12 cellular contexts compared by ENCODE assay signal in genomic region chr5:41524174-41524573, GRCh38. TPM values are rescaled to one million over a fixed set of nuclear protein-coding genes. Genes with fewer than 3 reads are reported as not detected.
DNase-seq lines count a peak whose midpoint lies in the region; ATAC-seq, FAIRE-seq and TF ChIP-seq lines count a peak whose summit lies in the region.
"Had no signal": no experiment of that assay in that cellular context is flagged by ENCODE, and none has a peak within 500 bp of the region (broad histone marks: within the 10 kb centered on the region; RNA-seq: fewer than 3 reads in every experiment).

No MANE protein-coding gene starts in this region.

- peak; percentile 27; the same call in 1 of the 2 replicates for TF ChIP-seq RAD21 in IMR-90 (IDR thresholded peaks at IDR 0.05; ENCODE audit: low read length)
- no peak for TF ChIP-seq RAD21 in HepG2 (CRISPR knock-in tag; IDR thresholded peaks at IDR 0.05)

- no peak overlapping the region for H3K14ac ChIP-seq in IMR-90 (replicated peaks; ENCODE audit: low read depth, low read length)

- H3K18ac ChIP-seq in IMR-90 (ENCODE audit: low read depth, low read length): no peak overlapping the region

- BruUV-seq in IMR-90 (replicated peaks; lab: Mats Ljungman, UMichigan) (no TSS peak), HepG2 (replicated peaks; lab: Mats Ljungman, UMichigan) (no TSS peak)

- H3K79me1 ChIP-seq in IMR-90 (ENCODE audit: low read depth in 1 of 2, low read length in 2 of 2): no peaks in the 10 kb centered on the region

- FAIRE-seq in HepG2 (lab: Jason Lieb, UNC): no peak

- H3K27ac ChIP-seq in IMR-90 (ENCODE audit: insufficient read depth, low read length): no peak overlapping the region
- H3K27ac ChIP-seq in adrenal gland: no peak overlapping the region
- H3K27ac ChIP-seq in HepG2 (ENCODE audit: extremely low read length, insufficient read depth, low read length): no peak overlapping the region

- H3K4me1 ChIP-seq in IMR-90 (ENCODE audit: control insufficient read depth, insufficient read depth, low read length) (peaks cover 3% of the 10 kb centered on the region; the same call in 1 of the 2 replicates), adrenal gland (replicated peaks in 1 of 2) (peaks cover 0 to 12% of the 10 kb centered on the region in 2 donors), HepG2 (ENCODE audit: insufficient read depth, low read length) (no peaks in the 10 kb centered on the region)

- no peak overlapping the region for H4K5ac ChIP-seq in IMR-90 (ENCODE audit: low read depth, low read length)

- H3K4ac ChIP-seq in IMR-90 (ENCODE audit: low read depth, low read length): no peak overlapping the region

- dilution Hi-C loops in IMR-90 (cut with HindIII; ENCODE audit: low sequenced_read_pairs, unreplicated experiment): no loop called here

- H3K4me2 ChIP-seq in IMR-90 (ENCODE audit: low read depth, low read length): no peak overlapping the region
- H3K4me2 ChIP-seq in HepG2 (ENCODE audit: low read depth, low read length): no peak overlapping the region

- in situ Hi-C loops in IMR-90 (cut with MboI; ENCODE audit: low sequenced_read_pairs) (no loop called here), HepG2 (cut with HindIII; ENCODE audit: extremely low pct_ligation_motif_present, low pct_unique_long_range_greater_than_20kb) (no loop called here)

- H2AFZ ChIP-seq in IMR-90 (replicated peaks; ENCODE audit: low read length, poor library complexity) (no peak overlapping the region), HepG2 (ENCODE audit: low read length) (no peak overlapping the region)

- TF ChIP-seq CTCF in IMR-90 (conservative IDR thresholded peaks at IDR 0.05; ENCODE audit: low read depth, low read length) (no peak), adrenal gland (IDR thresholded peaks at IDR 0.05) (peak in 4 of 6 experiments; percentile 8 to 30 (median 22)), HepG2 (CRISPR knock-in tag; IDR thresholded peaks at IDR 0.05) (no peak)

- H4K91ac ChIP-seq in IMR-90 (ENCODE audit: insufficient read depth, low read depth, low read length): no peak overlapping the region

- H2BK15ac ChIP-seq in IMR-90 (ENCODE audit: low read depth, low read length): no peak overlapping the region

- no peaks in the 10 kb centered on the region for H3K4me1 Mint-ChIP-seq in natural killer cell treated with Interleukin-12 subunit alpha and Interleukin-12 subunit beta and Interleukin-15 and Interleukin-18, amount 100 ng/mL, for 72 hours (ENCODE audit: low read depth in 2 of 2)

- H3K27me3 ChIP-seq in IMR-90 (ENCODE audit: control insufficient read depth, insufficient read depth, low read length): no peaks in the 10 kb centered on the region
- H3K27me3 ChIP-seq in adrenal gland: no peaks in the 10 kb centered on the region
- H3K27me3 ChIP-seq in HepG2 (ENCODE audit: control insufficient read depth in 1 of 2, insufficient read depth in 2 of 2, low read length in 2 of 2): no peaks in the 10 kb centered on the region

- H3K4me3 ChIP-seq in IMR-90 (ENCODE audit: insufficient read depth, low read depth, low read length) (no peak overlapping the region), adrenal gland (no peak overlapping the region), HepG2 (replicated peaks in 1 of 3; ENCODE audit: insufficient read depth in 1 of 3, low read depth in 2 of 3, low read length in 3 of 3) (no peak overlapping the region)

- no peak overlapping the region for H2BK5ac ChIP-seq in IMR-90 (ENCODE audit: low read depth, low read length, poor library complexity, severe bottlenecking)

- TF ChIP-seq EP300 in HepG2 (IDR thresholded peaks at IDR 0.05; ENCODE audit: low read depth in 2 of 2, low read length in 2 of 2) (no peak), HepG2 (CRISPR knock-in tag; IDR thresholded peaks at IDR 0.05; ENCODE audit: borderline replicate concordance) (no peak)

- H3K27me3 Mint-ChIP-seq in natural killer cell treated with Interleukin-12 subunit alpha and Interleukin-12 subunit beta and Interleukin-15 and Interleukin-18, amount 100 ng/mL, for 72 hours: no peaks in the 10 kb centered on the region

- H3K9ac ChIP-seq in IMR-90 (ENCODE audit: low read depth, low read length) (no peak overlapping the region), HepG2 (ENCODE audit: insufficient read depth, low read depth, low read length) (no peak overlapping the region)

- CTCF ChIA-PET in IMR-90 (lab: Yijun Ruan, JAX) (no interaction called here), HepG2 (lab: Yijun Ruan, JAX; ENCODE audit: low intra/inter-chr PET ratio, low total read pairs) (no interaction called here)

- H3K36me3 ChIP-seq in IMR-90 (ENCODE audit: control insufficient read depth, insufficient read depth, low read length): no peaks in the 10 kb centered on the region
- no peaks in the 10 kb centered on the region for H3K36me3 ChIP-seq in adrenal gland (replicated peaks in 1 of 2)
- H3K36me3 ChIP-seq in HepG2 (replicated peaks in 1 of 2; ENCODE audit: control insufficient read depth in 1 of 2, insufficient read depth in 2 of 2, low read length in 2 of 2): no peaks in the 10 kb centered on the region

- H3K56ac ChIP-seq in IMR-90 (ENCODE audit: extremely low read depth, insufficient read depth, low read length): no peak overlapping the region

- H3K23ac ChIP-seq in IMR-90 (ENCODE audit: low read depth, low read length): no peak overlapping the region

- H3K9me1 ChIP-seq in IMR-90 (ENCODE audit: insufficient read depth, low read length): no peaks in the 10 kb centered on the region

- TF ChIP-seq POLR2A in IMR-90 (IDR thresholded peaks at IDR 0.05; ENCODE audit: low read depth, low read length) (no peak), adrenal gland (IDR thresholded peaks at IDR 0.05) (no peak), HepG2 (IDR thresholded peaks at IDR 0.05; ENCODE audit: insufficient read depth in 1 of 2, low read depth in 2 of 2, low read length in 2 of 2) (no peak)

- H3K9me3 ChIP-seq in IMR-90 (ENCODE audit: control insufficient read depth, insufficient read depth, low read length) (no peaks in the 10 kb centered on the region), adrenal gland (replicated peaks in 1 of 3) (no peaks in the 10 kb centered on the region), HepG2 (ENCODE audit: low read length) (peaks cover 9% of the 10 kb centered on the region; the same call in 1 of the 2 replicates)

- ATAC-seq in IMR-90 (ENCODE audit: low read depth) (no peak), HepG2 (no peak), HG03025 (IDR thresholded peaks at IDR 0.05; ENCODE audit: low FRiP score, unreplicated experiment) (no peak), HG02763 (IDR thresholded peaks at IDR 0.05; ENCODE audit: unreplicated experiment) (no peak)
- no peak for ATAC-seq in natural killer cell treated with Interleukin-12 subunit alpha and Interleukin-12 subunit beta and Interleukin-15 and Interleukin-18, amount 100 ng/mL, for 72 hours

- H2BK20ac ChIP-seq in IMR-90 (ENCODE audit: low read depth, low read length): no peak overlapping the region

- peak; percentile 6 for DNase-seq in ELF-1 (ENCODE audit: low read depth, low spot score)
- DNase-seq in IMR-90: no peak
- DNase-seq in adrenal gland: no peak
- DNase-seq in HepG2 (ENCODE audit: low spot score): no peak
- no peak for DNase-seq in NCI-H1105 treated with DMSO at 0.1 percent for 48 hours (lab: John Stamatoyannopoulos, UW)
- DNase-seq in natural killer cell treated with Interleukin-12 subunit alpha and Interleukin-12 subunit beta and Interleukin-15 and Interleukin-18, amount 100 ng/mL, for 72 hours (ENCODE audit: low spot score): no peak
- DNase-seq: activated CD4-positive, CD25-positive, alpha-beta regulatory T cell treated with anti-CD3 and anti-CD28 coated beads, Interleukin-2, amount 50 U/mL, for 72 hours; activated naive CD4-positive, alpha-beta T cell treated with Interleukin-2 at 50 U/mL for 16 hours; DMS79 treated with DMSO at 0.1 percent for 48 hours; retina had no signal

- no peaks in the 10 kb centered on the region for H3K79me2 ChIP-seq in HepG2 (ENCODE audit: insufficient read depth, low read length)

- POLR2A ChIA-PET in IMR-90 (lab: Charles Lee; ENCODE audit: unreplicated experiment): no interaction called here
- POLR2A ChIA-PET in HepG2 (lab: Yijun Ruan, JAX): no interaction called here

- H2AK9ac ChIP-seq in IMR-90 (replicated peaks; ENCODE audit: low read depth, low read length, poor library complexity): no peak overlapping the region

- H3K36me3 Mint-ChIP-seq in natural killer cell treated with Interleukin-12 subunit alpha and Interleukin-12 subunit beta and Interleukin-15 and Interleukin-18, amount 100 ng/mL, for 72 hours: no peaks in the 10 kb centered on the region

- no peak overlapping the region for H3K27ac Mint-ChIP-seq in natural killer cell treated with Interleukin-12 subunit alpha and Interleukin-12 subunit beta and Interleukin-15 and Interleukin-18, amount 100 ng/mL, for 72 hours

- H2BK120ac ChIP-seq in IMR-90 (ENCODE audit: low read depth, low read length): no peak overlapping the region

- no peak overlapping the region for H4K8ac ChIP-seq in IMR-90 (ENCODE audit: low read depth in 2 of 2, low read length in 2 of 2)

- intact Hi-C loops in IMR-90 (cut with micrococcal nuclease) (loop anchor here (5.0 kb wide), 1 partner anchor 622 kb away; no protein-coding TSS in a partner anchor), adrenal gland (cut with DNase I) (no loop called here), HepG2 (cut with micrococcal nuclease; ENCODE audit: unreplicated experiment) (loop anchor here (5.0 kb wide), 2 partner anchors 118 to 622 kb away; no protein-coding TSS in a partner anchor)

- no peaks in the 10 kb centered on the region for H4K20me1 ChIP-seq in IMR-90 (ENCODE audit: insufficient read depth, low read length)
- H4K20me1 ChIP-seq in HepG2 (ENCODE audit: insufficient read depth, low read length): no peaks in the 10 kb centered on the region

- H3K9me3 Mint-ChIP-seq in natural killer cell treated with Interleukin-12 subunit alpha and Interleukin-12 subunit beta and Interleukin-15 and Interleukin-18, amount 100 ng/mL, for 72 hours: peaks cover 11% of the 10 kb centered on the region

- no peak overlapping the region for H3K4me3 Mint-ChIP-seq in natural killer cell treated with Interleukin-12 subunit alpha and Interleukin-12 subunit beta and Interleukin-15 and Interleukin-18, amount 100 ng/mL, for 72 hours

- H2AK5ac ChIP-seq in IMR-90 (ENCODE audit: low read depth, low read length): no peak overlapping the region

RNA-seq across cellular contexts. Expression of gene PLCXD3, which starts 13.8 kb away (rescaled TPM):
- total RNA-seq in IMR-90 (2012; rRNA removed) (under 0.01 TPM in 2 replicates), adrenal gland (10 to 100 TPM in 6 of 8 donors, 1 to 10 TPM in 2; 9.0 to 48.7 (median 16.3) TPM), HepG2 (2016; rRNA removed; fragmentation: Illumina TruSeq; extraction: Trizol) (0.03 TPM in 1 of 2 replicates, not detected in the other)
- polyA plus RNA-seq in IMR-90 (2012; rRNA removed) (0.01 and 0.02 TPM in 2 replicates), adrenal gland (10 to 100 TPM in 1 of 3 donors, 1 to 10 TPM in 2; 4.4 to 16.1 (median 6.7) TPM), HepG2 (2011; rRNA removed) (0.03 TPM in 1 of 2 replicates, not detected in the other)
- under 0.01 and 0.01 TPM in 2 replicates for polyA plus RNA-seq in IMR-90 (2012; cell fraction: cytosol; rRNA removed)
- polyA plus RNA-seq in IMR-90 (2012; cell fraction: nucleus; rRNA removed; ENCODE audit: low replicate concordance): 0.01 TPM in 1 of 2 replicates, not detected in the other
- total RNA-seq in HepG2 (2016; cell fraction: cytosol; rRNA removed; fragmentation: Illumina TruSeq; extraction: Trizol; ENCODE audit: low read depth): not detected in 2 replicates
- 0.03 TPM in 1 of 2 replicates, not detected in the other for total RNA-seq in HepG2 (2016; cell fraction: insoluble cytoplasmic fraction; rRNA removed; fragmentation: Illumina TruSeq; extraction: Trizol)
- not detected in 2 replicates for total RNA-seq in HepG2 (2016; cell fraction: membrane; rRNA removed; fragmentation: Illumina TruSeq; extraction: Trizol)
- total RNA-seq in HepG2 (2016; cell fraction: nucleus; rRNA removed; fragmentation: Illumina TruSeq; extraction: Trizol): 0.06 TPM in 2 replicates
- polyA plus RNA-seq in HepG2 (2011; cell fraction: cytosol; rRNA removed): not detected in 2 replicates
- 0.02 TPM in 1 of 2 replicates, not detected in the other for polyA plus RNA-seq in HepG2 (2011; cell fraction: nucleus; rRNA removed)
- polyA plus RNA-seq in HepG2 (2012): not detected in 2 replicates
- polyA plus RNA-seq in HepG2 (2016; cell fraction: cytosol; fragmentation: Illumina TruSeq; extraction: Trizol; ENCODE audit: low read depth): not detected in 2 replicates
- 0.03 TPM in 1 of 2 replicates, not detected in the other for polyA plus RNA-seq in HepG2 (2016; cell fraction: insoluble cytoplasmic fraction; fragmentation: Illumina TruSeq; extraction: Trizol; ENCODE audit: low read depth)
- polyA plus RNA-seq in HepG2 (2016; cell fraction: membrane; fragmentation: Illumina TruSeq; extraction: Trizol; ENCODE audit: low read depth): not detected in 2 replicates
- polyA plus RNA-seq in HepG2 (2016; cell fraction: nucleus; fragmentation: Illumina TruSeq; extraction: Trizol; ENCODE audit: insufficient read depth, low read depth): 0.05 TPM in 1 of 2 replicates, not detected in the other
- 0.02 TPM in 1 of 2 replicates, not detected in the other for polyA minus RNA-seq in HepG2 (2011; rRNA and poly(A)+ RNA removed; ENCODE audit: low replicate concordance)
- polyA minus RNA-seq in HepG2 (2011; cell fraction: cytosol; rRNA and poly(A)+ RNA removed): not detected in 2 replicates
- 0.12 TPM in 1 of 2 replicates, not detected in the other for polyA minus RNA-seq in HepG2 (2011; cell fraction: nucleus; rRNA and poly(A)+ RNA removed)
- not detected for total RNA-seq in natural killer cell treated with Interleukin-12 subunit alpha and Interleukin-12 subunit beta and Interleukin-15 and Interleukin-18, amount 100 ng/mL, for 72 hours

Comparison
In these comparisons a context has a peak if more than half of its experiments do, and no peak if none do; other contexts are left out.
1. CTCF ChIP-seq: peak in adrenal gland (4 of 6); none in IMR-90 (single experiment) and HepG2 (single experiment).
2. intact Hi-C loops: an anchor here in IMR-90 (5.0 kb wide) and HepG2 (5.0 kb wide); none called in adrenal gland.